Comparison of ENCODE assay signal across 11 cellular contexts in genomic region chr20:32463642-32464400, GRCh38.
DNase-seq lines count a peak whose midpoint lies in the region; TF ChIP-seq lines count a peak whose summit lies in the region.
"Had no signal": no experiment of that assay in that cellular context is flagged by ENCODE, and none has a peak within 500 bp of the region (broad histone marks: within the 10 kb centered on the region; RNA-seq: fewer than 3 reads in every experiment).

No MANE protein-coding gene starts in this region.

- H3F3A ChIP-seq in smooth muscle cell (ENCODE audit: low read depth): peaks cover 23% of the 10 kb centered on the region

- peaks cover 21% of the 10 kb centered on the region for H3K36me3 Mint-ChIP-seq in endodermal cell (ENCODE audit: low read depth)

- H3K27me3 Mint-ChIP-seq in endodermal cell (ENCODE audit: insufficient read depth): no peaks in the 10 kb centered on the region
- H3K27me3 Mint-ChIP-seq: activated T-cell treated with anti-CD3 and anti-CD28 coated beads, Interleukin-2, amount 50 U/mL, for 24 hours had no signal

- no peak overlapping the region for H2AFZ ChIP-seq in smooth muscle cell (ENCODE audit: low read depth)

- TF ChIP-seq CTCF in endodermal cell (conservative IDR thresholded peaks at IDR 0.05): no peak
- TF ChIP-seq CTCF in smooth muscle cell (IDR thresholded peaks at IDR 0.05; ENCODE audit: borderline replicate concordance, insufficient read depth, poor library complexity, severe bottlenecking): no peak

- H3K9ac ChIP-seq in endodermal cell (ENCODE audit: extremely low read depth, low read length, poor library complexity, severe bottlenecking) (no peak overlapping the region), smooth muscle cell (ENCODE audit: low read depth) (no peak overlapping the region)

- H3K27ac Mint-ChIP-seq in endodermal cell: no peak overlapping the region
- H3K27ac Mint-ChIP-seq: activated T-cell treated with anti-CD3 and anti-CD28 coated beads, Interleukin-2, amount 50 U/mL, for 24 hours had no signal

- H3K4me2 ChIP-seq in smooth muscle cell: peak overlapping the region; percentile 28

- DNase-seq in NCI-H2227 (lab: John Stamatoyannopoulos, UW; ENCODE audit: unreplicated experiment): peak; percentile 69
- DNase-seq in endodermal cell: no peak
- peak; percentile 95 for DNase-seq in medulla oblongata (ENCODE audit: extremely low spot score)
- no peak for DNase-seq in smooth muscle cell (lab: John Stamatoyannopoulos, UW; ENCODE audit: unreplicated experiment)
- no peak for DNase-seq in H4 (ENCODE audit: low spot score)
- no peak for DNase-seq in NCI-H2081 treated with DMSO at 0.1 percent for 48 hours (lab: John Stamatoyannopoulos, UW)
- DNase-seq in NCI-H1105 (lab: John Stamatoyannopoulos, UW): no peak
- DNase-seq in activated CD4-positive, alpha-beta T cell treated with anti-CD3 and anti-CD28 coated beads, Interleukin-2, amount 50 U/mL, for 48 hours: no peak
- DNase-seq: activated T-cell treated with anti-CD3 and anti-CD28 coated beads, Interleukin-2, amount 50 U/mL, for 24 hours; COR-L47; NCI-H2107 had no signal

- H3K4me3 ChIP-seq in endodermal cell (ENCODE audit: low read length): no peak overlapping the region
- H3K4me3 ChIP-seq in smooth muscle cell: no peak overlapping the region

- peaks cover 12% of the 10 kb centered on the region for H3K4me1 Mint-ChIP-seq in endodermal cell

- H3K36me3 ChIP-seq in endodermal cell (ENCODE audit: control insufficient read depth, insufficient read depth, low read length) (peaks cover 30% of the 10 kb centered on the region), smooth muscle cell (ENCODE audit: low read depth) (peaks cover 3% of the 10 kb centered on the region)

- H4K20me1 ChIP-seq in smooth muscle cell (ENCODE audit: low read depth): peaks cover 67% of the 10 kb centered on the region

- no peaks in the 10 kb centered on the region for H3K4me1 ChIP-seq in endodermal cell (ENCODE audit: control insufficient read depth, insufficient read depth, low read length)
- H3K4me1 ChIP-seq in smooth muscle cell (ENCODE audit: low read depth): peaks cover 26% of the 10 kb centered on the region

- H3K9me3 Mint-ChIP-seq in endodermal cell: no peaks in the 10 kb centered on the region
- H3K9me3 Mint-ChIP-seq: activated T-cell treated with anti-CD3 and anti-CD28 coated beads, Interleukin-2, amount 50 U/mL, for 24 hours had no signal

- H3K9me3 ChIP-seq in endodermal cell (ENCODE audit: control insufficient read depth, low read length) (no peaks in the 10 kb centered on the region), smooth muscle cell (replicated peaks; ENCODE audit: low read depth) (no peaks in the 10 kb centered on the region)

- H3K4me3 Mint-ChIP-seq in endodermal cell: no peak overlapping the region
- H3K4me3 Mint-ChIP-seq: activated T-cell treated with anti-CD3 and anti-CD28 coated beads, Interleukin-2, amount 50 U/mL, for 24 hours had no signal

- H3K27ac ChIP-seq in endodermal cell (ENCODE audit: low read depth, low read length) (peak overlapping the region; percentile 76), smooth muscle cell (ENCODE audit: low read depth) (peak overlapping the region; percentile 98)

- peaks cover 89% of the 10 kb centered on the region for H3K79me2 ChIP-seq in smooth muscle cell (ENCODE audit: low read depth)

- H3K27me3 ChIP-seq in endodermal cell (ENCODE audit: control insufficient read depth, insufficient read depth, low read length, poor library complexity, severe bottlenecking) (no peaks in the 10 kb centered on the region), smooth muscle cell (ENCODE audit: low read depth) (no peaks in the 10 kb centered on the region)

- whole genome bisulfite sequencing in endodermal cell (ENCODE audit: insufficient coverage in 1 of 2, insufficient read length in 1 of 2), 2 experiments: 83% methylated on average over 18 to 27 of the region's 28 CpGs
- WGBS in smooth muscle cell (ENCODE audit: low lambda C conversion rate): 74% methylated on average over 28 of the region's 28 CpGs

Comparison
In these comparisons a context has a peak if more than half of its experiments do, and no peak if none do; other contexts are left out.
1. DNase-seq: peak in NCI-H2227 (single experiment) and medulla oblongata (single experiment); none in endodermal cell (single experiment), smooth muscle cell (single experiment), H4 (single experiment), NCI-H2081 treated with DMSO at 0.1 percent for 48 hours (single experiment), NCI-H1105 (single experiment) and activated CD4-positive, alpha-beta T cell treated with anti-CD3 and anti-CD28 coated beads, Interleukin-2, amount 50 U/mL, for 48 hours (0 of 2).